10 cellular contexts compared by ENCODE assay signal in genomic region chr17:1147664-1148063, GRCh38. TPM values are rescaled to one million over a fixed set of nuclear protein-coding genes. Genes with fewer than 3 reads are reported as not detected.
DNase-seq lines count a peak whose midpoint lies in the region; ATAC-seq and TF ChIP-seq lines count a peak whose summit lies in the region.
"Had no signal": no experiment of that assay in that cellular context is flagged by ENCODE, and none has a peak within 500 bp of the region (broad histone marks: within the 10 kb centered on the region; RNA-seq: fewer than 3 reads in every experiment).

No MANE protein-coding gene starts in this region.

- ATAC-seq in Panc1 (peak; percentile 84), HG03457 (IDR thresholded peaks at IDR 0.05; ENCODE audit: unreplicated experiment) (no peak), GM21717 (IDR thresholded peaks at IDR 0.05; ENCODE audit: unreplicated experiment) (no peak)

- no peak for DNase-seq in activated CD4-positive, alpha-beta T cell treated with anti-CD3 and anti-CD28 coated beads, Interleukin-2, amount 10 ng/mL, durations not matched to agents 7 days and 5 days
- DNase-seq in activated CD4-positive, alpha-beta T cell treated with anti-CD3 and anti-CD28 coated beads for 1 hour, result no peak
- peak; percentile 39 for DNase-seq in Panc1 (ENCODE audit: low read depth, low spot score)
- DNase-seq in fibroblast of mammary gland (ENCODE audit: low read depth), result peak; percentile 56
- peak; percentile 74 for DNase-seq in retinal pigment epithelial cell (ENCODE audit: low read depth)
- DNase-seq in T-helper 2 cell, result no peak
- DNase-seq: activated B cell treated with CpG ODN at 0.5 μM for 24 hours had no signal

- in situ Hi-C loops in Panc1 (cut with HindIII; ENCODE audit: low pct_unique_long_range_greater_than_20kb, low sequenced_read_pairs), result no loop called here

- no peak overlapping the region for H3K4me3 Mint-ChIP-seq in activated CD4-positive, alpha-beta T cell treated with anti-CD3 and anti-CD28 coated beads, Interleukin-2, amount 10 ng/mL, durations not matched to agents 7 days and 5 days
- H3K4me3 Mint-ChIP-seq: activated B cell treated with CpG ODN at 0.5 μM for 24 hours had no signal

- H3K4me1 Mint-ChIP-seq in activated CD4-positive, alpha-beta T cell treated with anti-CD3 and anti-CD28 coated beads, Interleukin-2, amount 10 ng/mL, durations not matched to agents 7 days and 5 days, result no peaks in the 10 kb centered on the region

- H3K27me3 ChIP-seq in Panc1 (ENCODE audit: control insufficient read depth, insufficient read depth, low read length), result no peaks in the 10 kb centered on the region
- H3K27me3 ChIP-seq: neutrophil had no signal

- no peaks in the 10 kb centered on the region for H3K9me3 ChIP-seq in Panc1 (ENCODE audit: control insufficient read depth, insufficient read depth, low read depth, low read length)
- H3K9me3 ChIP-seq: neutrophil had no signal

- no peaks in the 10 kb centered on the region for H3K9me3 Mint-ChIP-seq in activated CD4-positive, alpha-beta T cell treated with anti-CD3 and anti-CD28 coated beads, Interleukin-2, amount 10 ng/mL, durations not matched to agents 7 days and 5 days
- H3K9me3 Mint-ChIP-seq: activated B cell treated with CpG ODN at 0.5 μM for 24 hours had no signal

- no peaks in the 10 kb centered on the region for H3K27me3 Mint-ChIP-seq in activated CD4-positive, alpha-beta T cell treated with anti-CD3 and anti-CD28 coated beads, Interleukin-2, amount 10 ng/mL, durations not matched to agents 7 days and 5 days
- H3K27me3 Mint-ChIP-seq: activated B cell treated with CpG ODN at 0.5 μM for 24 hours had no signal

- H3K27ac Mint-ChIP-seq in activated CD4-positive, alpha-beta T cell treated with anti-CD3 and anti-CD28 coated beads, Interleukin-2, amount 10 ng/mL, durations not matched to agents 7 days and 5 days, result peak overlapping the region; percentile 60

- intact Hi-C loops in Panc1 (cut with micrococcal nuclease; ENCODE audit: unreplicated experiment), result no loop called here

- H3K4me3 ChIP-seq in Panc1 (ENCODE audit: low read depth in 2 of 2, low read length in 2 of 2), result no peak overlapping the region
- H3K4me3 ChIP-seq in fibroblast of mammary gland (ENCODE audit: control insufficient read depth, low read depth, low read length), result no peak overlapping the region
- no peak overlapping the region for H3K4me3 ChIP-seq in retinal pigment epithelial cell (ENCODE audit: low read length)

- CTCF ChIA-PET in activated CD4-positive, alpha-beta T cell treated with anti-CD3 and anti-CD28 coated beads, Interleukin-2, amount 10 ng/mL, durations not matched to agents 7 days and 5 days (lab: Charles Lee), result interaction anchor here (1.0 to 2.5 kb wide), 3 partner anchors 9 to 24 kb away, joined by 3 to 6 read pairs (median 5); no protein-coding TSS in a partner anchor
- CTCF ChIA-PET in Panc1 (lab: Charles Lee), result interaction anchor here (0.6 to 1.2 kb wide), 4 partner anchors 25 to 103 kb away, joined by 3 to 13 read pairs (median 4); no protein-coding TSS in a partner anchor

- H3K36me3 Mint-ChIP-seq in activated CD4-positive, alpha-beta T cell treated with anti-CD3 and anti-CD28 coated beads, Interleukin-2, amount 10 ng/mL, durations not matched to agents 7 days and 5 days (ENCODE audit: low read depth), result no peaks in the 10 kb centered on the region

- BruUV-seq in Panc1 (replicated peaks; lab: Mats Ljungman, UMichigan), result no TSS peak

- no peak overlapping the region for H3K27ac ChIP-seq in Panc1 (ENCODE audit: low read length)
- H3K27ac ChIP-seq: neutrophil had no signal

- no peak; the same call in 1 of the 2 replicates for TF ChIP-seq CTCF in Panc1 (IDR thresholded peaks at IDR 0.05)
- TF ChIP-seq CTCF in fibroblast of mammary gland (conservative IDR thresholded peaks at IDR 0.05; ENCODE audit: control insufficient read depth, insufficient read depth, low read depth, low read length), result peak; percentile 52
- peak; percentile 91 for TF ChIP-seq CTCF in retinal pigment epithelial cell (conservative IDR thresholded peaks at IDR 0.05; ENCODE audit: low read depth, low read length)

- no peaks in the 10 kb centered on the region for H3K36me3 ChIP-seq in Panc1 (ENCODE audit: control insufficient read depth, insufficient read depth, low read length)
- H3K36me3 ChIP-seq: neutrophil had no signal

- POLR2A ChIA-PET in activated CD4-positive, alpha-beta T cell treated with anti-CD3 and anti-CD28 coated beads, Interleukin-2, amount 10 ng/mL, durations not matched to agents 7 days and 5 days (lab: Charles Lee), result no interaction called here
- POLR2A ChIA-PET in Panc1 (lab: Charles Lee), result no interaction called here

- no peaks in the 10 kb centered on the region for H3K4me1 ChIP-seq in Panc1 (ENCODE audit: control insufficient read depth, insufficient read depth, low read length)

RNA-seq across cellular contexts. Expression of gene ABR, which starts 32.1 kb away (rescaled TPM):
- total RNA-seq in activated CD4-positive, alpha-beta T cell treated with anti-CD3 and anti-CD28 coated beads, Interleukin-2, amount 10 ng/mL, durations not matched to agents 7 days and 5 days, result 100 to 1,000 TPM; 145 to 163 TPM
- total RNA-seq in Panc1 (2021; ENCODE audit: unreplicated experiment), result 172 TPM
- polyA plus RNA-seq in Panc1 (2012; ENCODE audit: insufficient read length), result 199 TPM

Comparison
In these comparisons a context has a peak if more than half of its experiments do, and no peak if none do; other contexts are left out.
1. DNase-seq: peak in Panc1 (single experiment), fibroblast of mammary gland (single experiment) and retinal pigment epithelial cell (single experiment); none in activated CD4-positive, alpha-beta T cell treated with anti-CD3 and anti-CD28 coated beads, Interleukin-2, amount 10 ng/mL, durations not matched to agents 7 days and 5 days (single experiment), activated CD4-positive, alpha-beta T cell treated with anti-CD3 and anti-CD28 coated beads for 1 hour (single experiment) and T-helper 2 cell (0 of 5).